8 cellular contexts compared by ENCODE assay signal in the genomic region with DNA sequence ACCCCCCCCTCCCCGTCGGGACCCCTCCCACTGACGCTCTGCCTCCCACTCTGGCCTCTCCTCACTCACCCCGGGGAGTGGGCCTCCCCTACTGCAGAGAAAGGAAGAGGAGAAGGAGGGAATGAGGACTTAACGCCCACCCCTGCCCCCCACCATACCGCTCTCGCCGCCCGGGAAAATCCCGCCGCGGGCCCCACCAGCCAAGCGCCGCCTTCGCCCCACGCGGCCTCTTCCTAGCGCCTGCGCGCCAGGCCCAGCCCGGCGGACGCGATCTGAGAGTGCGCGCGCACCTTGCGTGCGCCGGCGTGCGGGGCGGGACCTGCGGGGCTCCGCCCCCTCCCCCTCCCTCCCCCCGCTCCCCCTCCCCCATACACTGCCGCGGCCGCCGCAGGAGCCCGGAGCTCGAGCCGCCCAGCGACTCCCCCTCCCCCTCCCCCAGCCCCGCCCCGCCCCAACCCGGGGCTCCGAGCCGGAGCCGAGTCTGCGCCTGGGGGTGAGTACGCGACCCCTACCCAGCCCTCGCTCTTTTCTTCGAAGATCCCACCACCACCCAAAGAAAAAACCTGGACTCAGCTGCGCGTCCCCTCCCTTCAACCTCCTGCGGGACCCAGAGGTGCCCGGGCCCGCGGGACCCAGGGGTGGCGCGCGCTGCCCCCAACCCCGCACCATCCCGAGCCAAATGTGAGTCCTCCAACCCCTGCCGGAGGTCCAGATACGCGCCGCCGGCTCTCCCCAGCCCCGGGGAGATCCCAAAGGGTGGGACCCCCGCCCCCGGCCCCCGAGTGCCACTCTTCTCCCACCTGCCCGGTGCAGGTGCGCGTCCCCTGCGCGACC. TPM values are rescaled to one million over a fixed set of nuclear protein-coding genes. Genes with fewer than 3 reads are reported as not detected.
DNase-seq lines count a peak whose midpoint lies in the region; ATAC-seq and TF ChIP-seq lines count a peak whose summit lies in the region.

A gene (minus strand): TSS at position 267 of the 834 bp plus-strand sequence. CDS start 10,841 bp downstream, outside the sequence.
A gene (plus strand): TSS at position 369 of the 834 bp plus-strand sequence. CDS start 7,031 bp downstream, outside the sequence.

- DNase-seq in AG10803 (ENCODE audit: low read depth) (peak; percentile 84), NCI-H82 treated with DMSO at 0.1 percent for 48 hours (lab: John Stamatoyannopoulos, UW; ENCODE audit: unreplicated experiment) (peak; percentile 42), lung microvascular endothelial cell (ENCODE audit: low read depth in 2 of 2) (peak; percentile 92 to 94)
- DNase-seq in activated CD8-positive, alpha-beta memory T cell treated with anti-CD3 and anti-CD28 coated beads for 1 hour (ENCODE audit: extremely low read depth in 1 of 2, low read depth in 1 of 2) = peak; percentile 55 to 92
- DNase-seq in effector CD4-positive, alpha-beta T cell = peak; percentile 88
- peak; percentile 83 to 87 (median 87) for DNase-seq in stimulated activated CD4-positive, alpha-beta T cell treated with anti-CD3 and anti-CD28 coated beads, TNF-alpha, amount 100 ng/mL, for 4 hours (ENCODE audit: low read depth in 3 of 3)

- ATAC-seq in GM19025 (IDR thresholded peaks at IDR 0.05; ENCODE audit: low read depth, unreplicated experiment) (peak; percentile 67), HG03354 (IDR thresholded peaks at IDR 0.05; ENCODE audit: poor library complexity, severe bottlenecking, unreplicated experiment) (peak; percentile 81)

- H3K4me3 ChIP-seq in AG10803 (ENCODE audit: low read length) = peak within 1 kb of the TSS; percentile 82

- TF ChIP-seq CTCF in AG10803 (conservative IDR thresholded peaks at IDR 0.05; ENCODE audit: low read length) = no peak

RNA-seq across cellular contexts. Expression of the first gene that starts in this region (rescaled TPM):
- 65.4 and 67.1 TPM in 2 replicates for total RNA-seq in lung microvascular endothelial cell

RNA-seq across cellular contexts. Expression of the second gene that starts in this region (rescaled TPM):
- total RNA-seq in lung microvascular endothelial cell = 11.3 and 21.2 TPM in 2 replicates

Comparison
In these comparisons a context has a peak if more than half of its experiments do, and no peak if none do; other contexts are left out.
1. Peak in every context shown above with its lines: DNase-seq, ATAC-seq and H3K4me3 ChIP-seq.
2. DNase-seq: peak in every context shown above with its lines; median percentile 93 in lung microvascular endothelial cell; 88 in effector CD4-positive, alpha-beta T cell; 87 in stimulated activated CD4-positive, alpha-beta T cell treated with anti-CD3 and anti-CD28 coated beads, TNF-alpha, amount 100 ng/mL, for 4 hours; 84 in AG10803; 74 in activated CD8-positive, alpha-beta memory T cell treated with anti-CD3 and anti-CD28 coated beads for 1 hour; 42 in NCI-H82 treated with DMSO at 0.1 percent for 48 hours.